ENCODE assay signal across 12 cellular contexts in genomic region chr10:31004611-31005193, GRCh38. TPM values are rescaled to one million over a fixed set of nuclear protein-coding genes. Genes with fewer than 3 reads are reported as not detected.
DNase-seq lines count a peak whose midpoint lies in the region; ATAC-seq and TF ChIP-seq lines count a peak whose summit lies in the region.
"Had no signal": no experiment of that assay in that cellular context is flagged by ENCODE, and none has a peak within 500 bp of the region (broad histone marks: within the 10 kb centered on the region; RNA-seq: fewer than 3 reads in every experiment).

No MANE protein-coding gene starts in this region.

- no peaks in the 10 kb centered on the region for H3K9me3 Mint-ChIP-seq in activated CD8-positive, alpha-beta memory T cell treated with anti-CD3 and anti-CD28 coated beads, Interleukin-2, amount 10 ng/mL, durations not matched to agents 7 days and 5 days (ENCODE audit: low read depth)
- H3K9me3 Mint-ChIP-seq in stimulated activated naive CD8-positive, alpha-beta T cell treated with anti-CD3 and anti-CD28 coated beads, Interleukin-15, Interleukin-2, amounts not matched to agents 100 ng/mL and 50 ng/mL, for 24 hours, result peaks cover 8% of the 10 kb centered on the region

- no peak for DNase-seq in activated CD8-positive, alpha-beta memory T cell treated with anti-CD3 and anti-CD28 coated beads, Interleukin-2, amount 10 ng/mL, durations not matched to agents 7 days and 5 days
- DNase-seq in activated CD8-positive, alpha-beta memory T cell treated with anti-CD3 and anti-CD28 coated beads, Interleukin-2, amount 50 U/mL, for 48 hours, result no peak
- DNase-seq in SW 1271 (lab: John Stamatoyannopoulos, UW) (peak; percentile 25 to 80), fibroblast of the aortic adventitia (ENCODE audit: low read depth) (peak; percentile 93), NCI-H526 treated with DMSO at 0.1 percent for 48 hours (lab: John Stamatoyannopoulos, UW) (no peak), NCI-H1105 (lab: John Stamatoyannopoulos, UW) (no peak)
- DNase-seq: adrenal gland; NCI-H1694 treated with DMSO at 0.1 percent for 48 hours; stimulated activated CD4-positive, alpha-beta T cell treated with anti-CD3 and anti-CD28 coated beads, Interleukin-4, amount 100 ng/mL, for 4 hours; T-helper 17 cell had no signal

- H3K27me3 Mint-ChIP-seq in activated CD8-positive, alpha-beta memory T cell treated with anti-CD3 and anti-CD28 coated beads, Interleukin-2, amount 10 ng/mL, durations not matched to agents 7 days and 5 days, result no peaks in the 10 kb centered on the region
- H3K27me3 Mint-ChIP-seq in stimulated activated naive CD8-positive, alpha-beta T cell treated with anti-CD3 and anti-CD28 coated beads, Interleukin-15, Interleukin-2, amounts not matched to agents 100 ng/mL and 50 ng/mL, for 24 hours, result no peaks in the 10 kb centered on the region
- H3K27me3 Mint-ChIP-seq: T-helper 17 cell had no signal

- no peak overlapping the region for H3K4me3 ChIP-seq in fibroblast of the aortic adventitia (ENCODE audit: low read depth, low read length)
- H3K4me3 ChIP-seq: adrenal gland had no signal

- no peak overlapping the region for H3K27ac Mint-ChIP-seq in activated CD8-positive, alpha-beta memory T cell treated with anti-CD3 and anti-CD28 coated beads, Interleukin-2, amount 10 ng/mL, durations not matched to agents 7 days and 5 days
- H3K27ac Mint-ChIP-seq in stimulated activated naive CD8-positive, alpha-beta T cell treated with anti-CD3 and anti-CD28 coated beads, Interleukin-15, Interleukin-2, amounts not matched to agents 100 ng/mL and 50 ng/mL, for 24 hours, result peak overlapping the region; percentile 47
- H3K27ac Mint-ChIP-seq: T-helper 17 cell had no signal

- CTCF ChIA-PET in activated CD8-positive, alpha-beta memory T cell treated with anti-CD3 and anti-CD28 coated beads, Interleukin-2, amount 10 ng/mL, durations not matched to agents 7 days and 5 days (lab: Charles Lee), result no interaction called here

- peaks cover 7% of the 10 kb centered on the region for H3K36me3 Mint-ChIP-seq in activated CD8-positive, alpha-beta memory T cell treated with anti-CD3 and anti-CD28 coated beads, Interleukin-2, amount 10 ng/mL, durations not matched to agents 7 days and 5 days
- H3K36me3 Mint-ChIP-seq in stimulated activated naive CD8-positive, alpha-beta T cell treated with anti-CD3 and anti-CD28 coated beads, Interleukin-15, Interleukin-2, amounts not matched to agents 100 ng/mL and 50 ng/mL, for 24 hours (ENCODE audit: low read depth), result no peaks in the 10 kb centered on the region

- no peak overlapping the region for H3K4me3 Mint-ChIP-seq in activated CD8-positive, alpha-beta memory T cell treated with anti-CD3 and anti-CD28 coated beads, Interleukin-2, amount 10 ng/mL, durations not matched to agents 7 days and 5 days
- no peak overlapping the region for H3K4me3 Mint-ChIP-seq in stimulated activated naive CD8-positive, alpha-beta T cell treated with anti-CD3 and anti-CD28 coated beads, Interleukin-15, Interleukin-2, amounts not matched to agents 100 ng/mL and 50 ng/mL, for 24 hours
- H3K4me3 Mint-ChIP-seq: T-helper 17 cell had no signal

- TF ChIP-seq CTCF in fibroblast of the aortic adventitia (IDR thresholded peaks at IDR 0.05; ENCODE audit: insufficient read depth, low read length), result no peak

- ATAC-seq in activated CD8-positive, alpha-beta memory T cell treated with anti-CD3 and anti-CD28 coated beads, Interleukin-2, amount 10 ng/mL, durations not matched to agents 7 days and 5 days, result peak; percentile 33
- ATAC-seq in HG02678 (IDR thresholded peaks at IDR 0.05; ENCODE audit: unreplicated experiment), result no peak
- ATAC-seq: T-helper 17 cell had no signal

- peaks cover 48% of the 10 kb centered on the region for H3K4me1 Mint-ChIP-seq in activated CD8-positive, alpha-beta memory T cell treated with anti-CD3 and anti-CD28 coated beads, Interleukin-2, amount 10 ng/mL, durations not matched to agents 7 days and 5 days
- peaks cover 44% of the 10 kb centered on the region for H3K4me1 Mint-ChIP-seq in stimulated activated naive CD8-positive, alpha-beta T cell treated with anti-CD3 and anti-CD28 coated beads, Interleukin-15, Interleukin-2, amounts not matched to agents 100 ng/mL and 50 ng/mL, for 24 hours (ENCODE audit: low read depth)

RNA-seq across cellular contexts. Expression of gene ZNF438, which starts 27.0 kb away (rescaled TPM):
- 1 to 10 TPM; 3.8 to 4.4 TPM for total RNA-seq in activated CD8-positive, alpha-beta memory T cell treated with anti-CD3 and anti-CD28 coated beads, Interleukin-2, amount 10 ng/mL, durations not matched to agents 7 days and 5 days
- total RNA-seq in fibroblast of the aortic adventitia (ENCODE audit: low replicate concordance), result 2.9 and 8.0 TPM in 2 replicates

Comparison
In these comparisons a context has a peak if more than half of its experiments do, and no peak if none do; other contexts are left out.
1. DNase-seq: peak in SW 1271 (2 of 2) and fibroblast of the aortic adventitia (single experiment); none in activated CD8-positive, alpha-beta memory T cell treated with anti-CD3 and anti-CD28 coated beads, Interleukin-2, amount 10 ng/mL, durations not matched to agents 7 days and 5 days (single experiment), activated CD8-positive, alpha-beta memory T cell treated with anti-CD3 and anti-CD28 coated beads, Interleukin-2, amount 50 U/mL, for 48 hours (single experiment), NCI-H526 treated with DMSO at 0.1 percent for 48 hours (single experiment) and NCI-H1105 (single experiment).